12 cellular contexts compared by ENCODE assay signal in the genomic region with DNA sequence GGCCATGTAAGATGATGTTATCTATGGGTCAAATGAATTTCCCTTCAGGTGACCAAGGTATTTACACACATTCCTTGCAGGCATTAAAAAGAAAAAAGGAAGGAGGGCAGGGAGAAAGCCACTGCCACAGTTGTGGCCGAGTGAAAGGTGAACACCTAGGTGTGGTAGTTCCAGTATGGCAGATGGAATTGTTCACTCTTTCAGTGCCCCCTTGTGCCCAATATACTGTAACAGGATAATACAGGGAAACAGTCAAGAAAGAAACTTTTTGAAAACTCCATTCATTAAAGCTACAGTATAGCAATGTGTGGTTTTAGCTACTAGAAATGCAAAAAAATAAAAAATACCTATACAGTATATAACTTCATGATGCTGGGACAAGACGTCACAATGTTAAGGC. TPM values are rescaled to one million over a fixed set of nuclear protein-coding genes. Genes with fewer than 3 reads are reported as not detected.
A peak's percentile ranks its signal among the peaks of the same experiment; 100 is the strongest.
DNase-seq lines count a peak whose midpoint lies in the region; ATAC-seq, FAIRE-seq and TF ChIP-seq lines count a peak whose summit lies in the region.
"Had no signal": no experiment of that assay in that cellular context is flagged by ENCODE, and none has a peak within 500 bp of the region (broad histone marks: within the 10 kb centered on the region; RNA-seq: fewer than 3 reads in every experiment).

No MANE protein-coding gene starts in this region.

- no peaks in the 10 kb centered on the region for H3K79me2 ChIP-seq in smooth muscle cell (ENCODE audit: low read depth)

- no peaks in the 10 kb centered on the region for H3K27me3 Mint-ChIP-seq in MCF 10A (ENCODE audit: insufficient read depth, unreplicated experiment)

- H3K4me1 ChIP-seq in breast epithelium (no peaks in the 10 kb centered on the region), smooth muscle cell (ENCODE audit: low read depth) (peaks cover 4% of the 10 kb centered on the region)

- no peaks in the 10 kb centered on the region for H3K9me3 Mint-ChIP-seq in MCF 10A (ENCODE audit: unreplicated experiment)

- no peaks in the 10 kb centered on the region for H3K9me3 ChIP-seq in breast epithelium
- H3K9me3 ChIP-seq in smooth muscle cell (replicated peaks; ENCODE audit: low read depth): no peaks in the 10 kb centered on the region
- H3K9me3 ChIP-seq: BLaER1 had no signal

- peak; percentile 34 for TF ChIP-seq CTCF in MCF 10A (IDR thresholded peaks at IDR 0.05; ENCODE audit: unreplicated experiment)
- TF ChIP-seq CTCF in breast epithelium (IDR thresholded peaks at IDR 0.05): no peak
- TF ChIP-seq CTCF in fibroblast of villous mesenchyme (IDR thresholded peaks at IDR 0.05; ENCODE audit: insufficient read depth, low read depth, low read length): peak; percentile 20
- TF ChIP-seq CTCF in smooth muscle cell (IDR thresholded peaks at IDR 0.05; ENCODE audit: borderline replicate concordance, insufficient read depth, poor library complexity, severe bottlenecking): peak; percentile 11
- TF ChIP-seq CTCF in GM10266 (IDR thresholded peaks at IDR 0.05; ENCODE audit: control insufficient read depth, insufficient read depth, low read depth, missing control alignments): no peak

- no peaks in the 10 kb centered on the region for H3F3A ChIP-seq in smooth muscle cell (ENCODE audit: low read depth)

- peaks cover 4% of the 10 kb centered on the region for H3K4me1 Mint-ChIP-seq in MCF 10A (ENCODE audit: insufficient read depth, unreplicated experiment)
- H3K4me1 Mint-ChIP-seq: nephron progenitor cell had no signal

- H3K4me3 ChIP-seq in breast epithelium (no peak overlapping the region), fibroblast of villous mesenchyme (ENCODE audit: low read depth, low read length) (no peak overlapping the region), smooth muscle cell (no peak overlapping the region)
- H3K4me3 ChIP-seq: BLaER1 had no signal

- intact Hi-C loops in MCF 10A (cut with micrococcal nuclease) (loop anchor here (1.0 kb wide), 4 partner anchors 183 to 641 kb away; no protein-coding TSS in a partner anchor), breast epithelium (cut with DNase I; ENCODE audit: low total_unique reads) (no loop called here)

- no peak for ATAC-seq in GM21423 (IDR thresholded peaks at IDR 0.05; ENCODE audit: unreplicated experiment)
- ATAC-seq in HG03571 (IDR thresholded peaks at IDR 0.05; ENCODE audit: unreplicated experiment): no peak

- peak; percentile 42 for DNase-seq in MCF 10A (ENCODE audit: unreplicated experiment)
- DNase-seq in breast epithelium (ENCODE audit: low spot score in 2 of 2): no peak
- DNase-seq in RCC 7860 (ENCODE audit: low spot score): peak; percentile 27
- peak; percentile 10 for DNase-seq in fibroblast of villous mesenchyme (ENCODE audit: low read depth)
- DNase-seq in smooth muscle cell (lab: John Stamatoyannopoulos, UW; ENCODE audit: unreplicated experiment): no peak
- DNase-seq in GM10266 (ENCODE audit: extremely low spot score): no peak
- DNase-seq: nephron progenitor cell; stimulated activated CD4-positive, alpha-beta T cell treated with anti-CD3 and anti-CD28 coated beads, Interleukin-4, amount 100 ng/mL, for 4 hours; substantia nigra had no signal

- TF ChIP-seq POLR2A in breast epithelium (IDR thresholded peaks at IDR 0.05): no peak

- no peaks in the 10 kb centered on the region for H3K36me3 ChIP-seq in breast epithelium
- H3K36me3 ChIP-seq in smooth muscle cell (ENCODE audit: low read depth): no peaks in the 10 kb centered on the region
- H3K36me3 ChIP-seq: BLaER1 had no signal

- CTCF ChIA-PET in MCF 10A (lab: Yijun Ruan, JAX): interaction anchor here (0.6 to 3.2 kb wide), 37 partner anchors 9 to 694 kb away, joined by 3 to 29 read pairs (median 5); no protein-coding TSS in a partner anchor

- 91% methylated on average over 2 of the region's 2 CpGs for whole genome bisulfite sequencing in smooth muscle cell (ENCODE audit: low lambda C conversion rate)

- no peak overlapping the region for H3K4me3 Mint-ChIP-seq in MCF 10A (ENCODE audit: unreplicated experiment)
- H3K4me3 Mint-ChIP-seq: nephron progenitor cell had no signal

- H3K36me3 Mint-ChIP-seq in MCF 10A (ENCODE audit: insufficient read depth, unreplicated experiment): peaks cover 5% of the 10 kb centered on the region

- H2AFZ ChIP-seq in smooth muscle cell (ENCODE audit: low read depth): no peak overlapping the region

- H3K27ac Mint-ChIP-seq in MCF 10A (ENCODE audit: low read depth, unreplicated experiment): no peak overlapping the region
- H3K27ac Mint-ChIP-seq: nephron progenitor cell had no signal

- H3K4me2 ChIP-seq in smooth muscle cell: no peak overlapping the region
- H3K4me2 ChIP-seq: BLaER1 had no signal

- H3K9ac ChIP-seq in smooth muscle cell (ENCODE audit: low read depth): no peak overlapping the region
- H3K9ac ChIP-seq: BLaER1 had no signal

- H3K27me3 ChIP-seq in breast epithelium: no peaks in the 10 kb centered on the region
- H3K27me3 ChIP-seq in smooth muscle cell (ENCODE audit: low read depth): no peaks in the 10 kb centered on the region
- H3K27me3 ChIP-seq: BLaER1 had no signal

- no peaks in the 10 kb centered on the region for H4K20me1 ChIP-seq in smooth muscle cell (ENCODE audit: low read depth)
- H4K20me1 ChIP-seq: BLaER1 had no signal

- no TSS peak for BruUV-seq in MCF 10A (replicated peaks; lab: Mats Ljungman, UMichigan)

- POLR2A ChIA-PET in MCF 10A (lab: Yijun Ruan, JAX): interaction anchor here (0.6 kb wide), 2 partner anchors 9 to 678 kb away, joined by 3 to 4 read pairs; no protein-coding TSS in a partner anchor

- no peak for FAIRE-seq in RCC 7860 (lab: Jason Lieb, UNC)

- H3K27ac ChIP-seq in breast epithelium (no peak overlapping the region), smooth muscle cell (ENCODE audit: low read depth) (no peak overlapping the region)
- H3K27ac ChIP-seq: BLaER1 had no signal

RNA-seq across cellular contexts. Expression of a gene that starts 52.1 kb away (rescaled TPM):
- 6.7 and 7.7 TPM in 2 replicates for total RNA-seq in MCF 10A (2022)
- total RNA-seq in breast epithelium: 10 to 100 TPM in 1 of 3 donors, 1 to 10 TPM in 2; 3.9 to 14.7 (median 5.0) TPM
- 4.3 and 19.3 TPM in 2 replicates for total RNA-seq in fibroblast of villous mesenchyme
- 9.3 and 17.8 TPM in 2 replicates for total RNA-seq in smooth muscle cell
- polyA plus RNA-seq in smooth muscle cell: 10.6 and 27.6 TPM in 2 replicates

Comparison
In these comparisons a context has a peak if more than half of its experiments do, and no peak if none do; other contexts are left out.
1. DNase-seq: peak in MCF 10A (single experiment), RCC 7860 (single experiment) and fibroblast of villous mesenchyme (single experiment); none in breast epithelium (0 of 2), smooth muscle cell (single experiment) and GM10266 (single experiment).
2. CTCF ChIP-seq: peak in MCF 10A (single experiment), fibroblast of villous mesenchyme (single experiment) and smooth muscle cell (single experiment); none in breast epithelium (0 of 3) and GM10266 (single experiment).